Comparison of ENCODE assay signal across 16 cellular contexts in genomic region chr10:62917475-62918238, GRCh38.
DNase-seq lines count a peak whose midpoint lies in the region; ATAC-seq and TF ChIP-seq lines count a peak whose summit lies in the region.
"Had no signal": no experiment of that assay in that cellular context is flagged by ENCODE, and none has a peak within 500 bp of the region (broad histone marks: within the 10 kb centered on the region; RNA-seq: fewer than 3 reads in every experiment).

No MANE protein-coding gene starts in this region.

- H3K27ac ChIP-seq in left lung = no peak overlapping the region
- H3K27ac ChIP-seq: foreskin keratinocyte, neutrophil, SJSA1 had no signal

- intact Hi-C loops in left lung (cut with DNase I) = no loop called here

- H3K36me3 ChIP-seq in left lung = no peaks in the 10 kb centered on the region
- H3K36me3 ChIP-seq: breast epithelium, neutrophil, SJSA1 had no signal

- H3K9me3 ChIP-seq in left lung = no peaks in the 10 kb centered on the region
- H3K9me3 ChIP-seq: breast epithelium, neutrophil, SJSA1 had no signal

- DNase-seq in NCI-H526 treated with DMSO at 0.1 percent for 48 hours (lab: John Stamatoyannopoulos, UW) (peak; percentile 54), omental fat pad (ENCODE audit: low spot score) (no peak), foreskin melanocyte (no peak), NCI-H1417 (lab: John Stamatoyannopoulos, UW) (no peak), left lung (no peak)
- DNase-seq: activated naive CD4-positive, alpha-beta T cell treated with anti-CD3 and anti-CD28 coated beads for 36 hours; C1 segment of cervical spinal cord; foreskin keratinocyte; mesenchymal stem cell; stimulated activated naive CD8-positive, alpha-beta T cell treated with anti-CD3 and anti-CD28 coated beads, Interleukin-15, amount 100 ng/mL, for 72 hours had no signal

- no peaks in the 10 kb centered on the region for H3K4me1 ChIP-seq in left lung
- H3K4me1 ChIP-seq: breast epithelium, foreskin keratinocyte, SJSA1 had no signal

- no peak overlapping the region for H3K4me3 ChIP-seq in left lung
- H3K4me3 ChIP-seq: breast epithelium, SJSA1 had no signal

- TF ChIP-seq CTCF in omental fat pad (IDR thresholded peaks at IDR 0.05) (no peak), left lung (IDR thresholded peaks at IDR 0.05) (no peak)

- ATAC-seq in GM18508 (IDR thresholded peaks at IDR 0.05; ENCODE audit: insufficient read depth, unreplicated experiment) (peak; percentile 74), GM19043 (IDR thresholded peaks at IDR 0.05; ENCODE audit: low read depth, unreplicated experiment) (peak; percentile 68), HG02798 (IDR thresholded peaks at IDR 0.05; ENCODE audit: poor library complexity, unreplicated experiment) (peak; percentile 48), omental fat pad (ENCODE audit: low FRiP score) (no peak), left lung (no peak)
- ATAC-seq: stimulated activated naive CD8-positive, alpha-beta T cell treated with anti-CD3 and anti-CD28 coated beads, Interleukin-15, amount 100 ng/mL, for 72 hours had no signal

- no peaks in the 10 kb centered on the region for H3K27me3 ChIP-seq in left lung
- H3K27me3 ChIP-seq: breast epithelium, foreskin keratinocyte, SJSA1 had no signal

Comparison
In these comparisons a context has a peak if more than half of its experiments do, and no peak if none do; other contexts are left out.
1. ATAC-seq: peak in GM18508 (single experiment), GM19043 (single experiment) and HG02798 (single experiment); none in omental fat pad (single experiment) and left lung (single experiment).